In the genomic region with DNA sequence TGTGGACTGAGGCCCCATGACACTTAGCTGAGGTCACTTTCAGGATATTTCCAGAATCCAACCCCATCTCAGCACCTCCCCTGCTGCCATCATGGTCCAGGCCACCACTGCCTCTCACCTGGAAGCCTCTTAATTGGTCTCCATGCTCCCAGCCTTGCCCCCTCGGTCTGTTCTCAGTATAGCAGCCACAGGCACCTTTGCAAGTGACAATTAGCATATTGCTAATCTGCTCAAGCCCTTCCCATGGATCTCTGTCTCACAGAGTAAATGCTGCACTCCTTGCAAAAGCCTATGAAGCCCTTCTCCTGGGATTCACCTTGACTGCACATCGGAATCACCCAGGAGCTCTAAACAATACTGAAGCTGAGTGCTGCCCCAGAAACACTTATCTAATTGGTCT, we compare ENCODE assay signal across 29 cellular contexts.
"Had no signal": no experiment of that assay in that cellular context is flagged by ENCODE, and none has a peak within 500 bp of the region (broad histone marks: within the 10 kb centered on the region; RNA-seq: fewer than 3 reads in every experiment).

No MANE protein-coding gene starts in this region.

- H3K4me3 ChIP-seq: body of pancreas, breast epithelium, MG63, SJCRH30, SK-N-MC had no signal

- H3K4me1 Mint-ChIP-seq: activated naive CD4-positive, alpha-beta T cell treated with anti-CD3 and anti-CD28 coated beads, Interleukin-2, amount 50 U/mL, for 24 hours had no signal

- H3K9me3 Mint-ChIP-seq: activated CD4-positive, alpha-beta T cell treated with anti-CD3 and anti-CD28 coated beads, Interleukin-2, amount 10 ng/mL, durations not matched to agents 24 days and 14 days; activated CD8-positive, alpha-beta T cell treated with anti-CD3 and anti-CD28 coated beads for 36 hours; activated naive CD4-positive, alpha-beta T cell treated with anti-CD3 and anti-CD28 coated beads, Interleukin-2, amount 50 U/mL, for 24 hours; activated naive CD8-positive, alpha-beta T cell treated with anti-CD3 and anti-CD28 coated beads, Interleukin-2, amount 10 ng/mL, durations not matched to agents 7 days and 5 days; activated T-cell treated with anti-CD3 and anti-CD28 coated beads, Interleukin-2, amount 50 U/mL, for 24 hours; activated T-helper 2 cell treated with anti-CD3 and anti-CD28 coated beads, Interferon-gamma antibody, Interleukin-2, Interleukin-4, amounts not matched to agents 10 μg/mL and 5 μg/mL and 100 μg/mL, durations not matched to agents 14 hours and 24 hours and 36 hours had no signal

- DNase-seq: activated CD4-positive, alpha-beta T cell treated with anti-CD3 and anti-CD28 coated beads, Interleukin-2, amount 10 ng/mL, durations not matched to agents 24 days and 14 days; activated CD4-positive, alpha-beta T cell treated with anti-CD3 and anti-CD28 coated beads, Interleukin-2, amount 50 U/mL, for 4 hours; activated CD8-positive, alpha-beta T cell treated with anti-CD3 and anti-CD28 coated beads for 36 hours; activated gamma-delta T cell; activated naive CD4-positive, alpha-beta T cell treated with Interleukin-2 at 50 U/mL for 16 hours; activated naive CD8-positive, alpha-beta T cell treated with anti-CD3 and anti-CD28 coated beads, Interleukin-2, amount 10 ng/mL, durations not matched to agents 7 days and 5 days; activated T-cell treated with anti-CD3 and anti-CD28 coated beads, Interleukin-2, amount 50 U/mL, for 24 hours; amygdala; body of pancreas; cerebellar nuclear complex; Kasumi-1; KG1; MG63; NCI-H1048; NCI-H1105 treated with DMSO at 0.1 percent for 48 hours; NCI-H1436; NCI-H1694; NCI-H1930; NCI-H345; NCI-H524 treated with DMSO at 0.1 percent for 48 hours; NCI-H774; SHP77; SJCRH30; T1000 had no signal

- H3K36me3 Mint-ChIP-seq: activated naive CD4-positive, alpha-beta T cell treated with anti-CD3 and anti-CD28 coated beads, Interleukin-2, amount 50 U/mL, for 24 hours; activated naive CD8-positive, alpha-beta T cell treated with anti-CD3 and anti-CD28 coated beads, Interleukin-2, amount 10 ng/mL, durations not matched to agents 7 days and 5 days had no signal

- H3K4me3 Mint-ChIP-seq: activated CD4-positive, alpha-beta T cell treated with anti-CD3 and anti-CD28 coated beads, Interleukin-2, amount 10 ng/mL, durations not matched to agents 24 days and 14 days; activated CD8-positive, alpha-beta T cell treated with anti-CD3 and anti-CD28 coated beads for 36 hours; activated naive CD4-positive, alpha-beta T cell treated with anti-CD3 and anti-CD28 coated beads, Interleukin-2, amount 50 U/mL, for 24 hours; activated naive CD8-positive, alpha-beta T cell treated with anti-CD3 and anti-CD28 coated beads, Interleukin-2, amount 10 ng/mL, durations not matched to agents 7 days and 5 days; activated T-cell treated with anti-CD3 and anti-CD28 coated beads, Interleukin-2, amount 50 U/mL, for 24 hours had no signal

- H3K27me3 ChIP-seq: body of pancreas, breast epithelium, MG63, SJCRH30 had no signal

- H3K27ac Mint-ChIP-seq: activated CD4-positive, alpha-beta T cell treated with anti-CD3 and anti-CD28 coated beads, Interleukin-2, amount 10 ng/mL, durations not matched to agents 24 days and 14 days; activated CD8-positive, alpha-beta T cell treated with anti-CD3 and anti-CD28 coated beads for 36 hours; activated naive CD4-positive, alpha-beta T cell treated with anti-CD3 and anti-CD28 coated beads, Interleukin-2, amount 50 U/mL, for 24 hours; activated naive CD8-positive, alpha-beta T cell treated with anti-CD3 and anti-CD28 coated beads, Interleukin-2, amount 10 ng/mL, durations not matched to agents 7 days and 5 days; activated T-cell treated with anti-CD3 and anti-CD28 coated beads, Interleukin-2, amount 50 U/mL, for 24 hours; activated T-helper 2 cell treated with anti-CD3 and anti-CD28 coated beads, Interferon-gamma antibody, Interleukin-2, Interleukin-4, amounts not matched to agents 10 μg/mL and 5 μg/mL and 100 μg/mL, durations not matched to agents 14 hours and 24 hours and 36 hours had no signal

- H3K27me3 Mint-ChIP-seq: activated CD4-positive, alpha-beta T cell treated with anti-CD3 and anti-CD28 coated beads, Interleukin-2, amount 10 ng/mL, durations not matched to agents 24 days and 14 days; activated CD8-positive, alpha-beta T cell treated with anti-CD3 and anti-CD28 coated beads for 36 hours; activated naive CD4-positive, alpha-beta T cell treated with anti-CD3 and anti-CD28 coated beads, Interleukin-2, amount 50 U/mL, for 24 hours; activated naive CD8-positive, alpha-beta T cell treated with anti-CD3 and anti-CD28 coated beads, Interleukin-2, amount 10 ng/mL, durations not matched to agents 7 days and 5 days; activated T-cell treated with anti-CD3 and anti-CD28 coated beads, Interleukin-2, amount 50 U/mL, for 24 hours had no signal

- H3K27ac ChIP-seq: body of pancreas, breast epithelium, SJCRH30, SK-N-MC had no signal

- H3K4me1 ChIP-seq: breast epithelium had no signal

- H3K9me3 ChIP-seq: body of pancreas, breast epithelium, MG63, SJCRH30 had no signal

- H3K36me3 ChIP-seq: breast epithelium, MG63, SJCRH30 had no signal

- ATAC-seq: activated CD8-positive, alpha-beta T cell treated with anti-CD3 and anti-CD28 coated beads for 36 hours; body of pancreas; Panc1 had no signal
